In the genomic region with DNA sequence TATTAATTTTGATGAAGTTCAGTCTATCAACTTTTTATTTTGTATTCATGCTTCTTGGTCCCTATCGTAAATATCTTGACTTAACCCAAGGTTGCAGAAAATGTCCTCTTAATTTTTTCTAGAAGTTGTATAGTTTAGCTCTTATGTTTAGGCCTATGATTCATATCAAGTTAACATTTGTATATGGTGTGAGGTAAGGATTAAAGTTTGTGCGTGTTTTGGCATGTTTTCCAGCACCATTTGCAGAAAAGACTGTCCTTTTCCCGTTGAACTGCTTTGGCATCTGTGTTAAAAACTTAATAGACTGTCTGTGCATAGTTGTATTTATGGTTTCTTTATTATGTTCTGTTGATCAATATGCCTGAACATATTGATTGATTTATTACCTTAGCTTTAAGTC, we compare ENCODE assay signal across 20 cellular contexts. TPM values are rescaled to one million over a fixed set of nuclear protein-coding genes. Genes with fewer than 3 reads are reported as not detected.
DNase-seq lines count a peak whose midpoint lies in the region; ATAC-seq and TF ChIP-seq lines count a peak whose summit lies in the region.
"Had no signal": no experiment of that assay in that cellular context is flagged by ENCODE, and none has a peak within 500 bp of the region (broad histone marks: within the 10 kb centered on the region; RNA-seq: fewer than 3 reads in every experiment).

No MANE protein-coding gene starts in this region.

- no peak for ATAC-seq in HG02884 (IDR thresholded peaks at IDR 0.05; ENCODE audit: unreplicated experiment)
- ATAC-seq: A549, GM23338, HCT116 had no signal

- CTCF ChIA-PET in MCF 10A (lab: Yijun Ruan, JAX): no interaction called here
- CTCF ChIA-PET in mammary epithelial cell (lab: Charles Lee; ENCODE audit: low non-redundant PET): no interaction called here

- in situ Hi-C loops in mammary epithelial cell (cut with MboI; ENCODE audit: low sequenced_read_pairs in 2 of 2): no loop called here

- peak; percentile 7 for DNase-seq in MCF 10A (ENCODE audit: unreplicated experiment)
- DNase-seq in breast epithelium (ENCODE audit: low spot score in 2 of 2): no peak
- DNase-seq in mammary epithelial cell: peak; percentile 24
- no peak for DNase-seq in epithelial cell of prostate (ENCODE audit: low read depth, low spot score)
- DNase-seq in OCI-M2 (lab: John Stamatoyannopoulos, UW; ENCODE audit: unreplicated experiment): no peak
- DNase-seq in NCI-H2227 (lab: John Stamatoyannopoulos, UW; ENCODE audit: unreplicated experiment): no peak
- no peak for DNase-seq in lower leg skin (ENCODE audit: low spot score in 2 of 2)
- DNase-seq: AML-193; Caco-2; CD4-positive, alpha-beta T cell; DMS153; DMS79; GDM1; H7 had no signal

- no peak for TF ChIP-seq CTCF in MCF 10A (IDR thresholded peaks at IDR 0.05; ENCODE audit: unreplicated experiment)
- TF ChIP-seq CTCF in breast epithelium (IDR thresholded peaks at IDR 0.05): no peak
- no peak for TF ChIP-seq CTCF in mammary epithelial cell (conservative IDR thresholded peaks at IDR 0.05 in 1 of 2, IDR thresholded peaks at IDR 0.05 in 1 of 2; ENCODE audit: extremely low read depth in 1 of 2, insufficient read depth in 1 of 2, low read depth in 1 of 2, low read length in 2 of 2)
- TF ChIP-seq CTCF in lower leg skin (IDR thresholded peaks at IDR 0.05): no peak

- H2AFZ ChIP-seq in mammary epithelial cell (ENCODE audit: low read depth, low read length): no peak overlapping the region
- H2AFZ ChIP-seq: GM23338 had no signal

- peaks cover 77% of the 10 kb centered on the region for H3K79me2 ChIP-seq in mammary epithelial cell (ENCODE audit: insufficient read depth, low read length)

- H3K27me3 ChIP-seq in breast epithelium (no peaks in the 10 kb centered on the region), mammary epithelial cell (ENCODE audit: insufficient read depth, low read length) (no peaks in the 10 kb centered on the region)

- 67% methylated on average over 3 of the region's 3 CpGs for WGBS in mammary epithelial cell (ENCODE audit: low coverage, missing lambda C conversion rate)
- 70 to 87% methylated on average over 3 of the region's 3 CpGs for WGBS in lower leg skin, 2 donors

- BruUV-seq in MCF 10A (replicated peaks; lab: Mats Ljungman, UMichigan) (no TSS peak), mammary epithelial cell (replicated peaks; lab: Mats Ljungman, UMichigan) (no TSS peak)

- H3K27ac Mint-ChIP-seq in MCF 10A (ENCODE audit: low read depth, unreplicated experiment): no peak overlapping the region
- H3K27ac Mint-ChIP-seq: CD4-positive, alpha-beta T cell; GM23338 had no signal

- H3K4me1 Mint-ChIP-seq in MCF 10A (ENCODE audit: insufficient read depth, unreplicated experiment): peaks cover 22% of the 10 kb centered on the region

- H4K20me1 ChIP-seq in mammary epithelial cell (ENCODE audit: insufficient read depth, low read length): no peaks in the 10 kb centered on the region

- POLR2A ChIA-PET in MCF 10A (lab: Yijun Ruan, JAX): interaction anchor here (0.5 to 2.3 kb wide), 2 partner anchors 42 to 700 kb away, joined by 3 to 6 read pairs; a partner anchor contains a TSS

- no peak for TF ChIP-seq POLR2A in breast epithelium (IDR thresholded peaks at IDR 0.05)
- TF ChIP-seq POLR2A in lower leg skin (IDR thresholded peaks at IDR 0.05): no peak

- peaks cover 11% of the 10 kb centered on the region for H3K36me3 Mint-ChIP-seq in MCF 10A (ENCODE audit: insufficient read depth, unreplicated experiment)

- no peaks in the 10 kb centered on the region for H3K4me1 ChIP-seq in breast epithelium
- H3K4me1 ChIP-seq in mammary epithelial cell (ENCODE audit: insufficient read depth, low read length): peaks cover 1% of the 10 kb centered on the region
- H3K4me1 ChIP-seq: Caco-2 had no signal

- H3K4me3 ChIP-seq in breast epithelium (no peak overlapping the region), mammary epithelial cell (replicated peaks in 1 of 3; ENCODE audit: insufficient read depth in 1 of 3, low read depth in 2 of 3, low read length in 3 of 3) (no peak overlapping the region), lower leg skin (ENCODE audit: low read depth, poor library complexity, severe bottlenecking) (no peak overlapping the region)
- H3K4me3 ChIP-seq: A549, GM23338 had no signal

- no peak overlapping the region for H3K4me3 Mint-ChIP-seq in MCF 10A (ENCODE audit: unreplicated experiment)
- H3K4me3 Mint-ChIP-seq: CD4-positive, alpha-beta T cell; GM23338 had no signal

- intact Hi-C loops in MCF 10A (cut with micrococcal nuclease) (no loop called here), breast epithelium (cut with DNase I; ENCODE audit: low total_unique reads) (no loop called here), mammary epithelial cell (cut with micrococcal nuclease) (no loop called here), lower leg skin (cut with DNase I; ENCODE audit: low total_unique reads) (no loop called here)

- H3K9me3 ChIP-seq in breast epithelium: no peaks in the 10 kb centered on the region
- H3K9me3 ChIP-seq in mammary epithelial cell (replicated peaks; ENCODE audit: insufficient read depth, low read length): peaks cover 2% of the 10 kb centered on the region

- H3K9me3 Mint-ChIP-seq in MCF 10A (ENCODE audit: unreplicated experiment): peaks cover 5% of the 10 kb centered on the region

- H3K4me2 ChIP-seq in mammary epithelial cell (ENCODE audit: insufficient read depth, low read depth, low read length): no peak overlapping the region
- H3K4me2 ChIP-seq: A549, GM23338 had no signal

- H3K27me3 Mint-ChIP-seq in MCF 10A (ENCODE audit: insufficient read depth, unreplicated experiment): no peaks in the 10 kb centered on the region

- dilution Hi-C loops in mammary epithelial cell (cut with HindIII; ENCODE audit: low sequenced_read_pairs): no loop called here

- H3K9ac ChIP-seq in mammary epithelial cell (ENCODE audit: insufficient read depth, low read length): no peak overlapping the region

- H3K27ac ChIP-seq in breast epithelium: no peak overlapping the region
- no peak overlapping the region for H3K27ac ChIP-seq in mammary epithelial cell (ENCODE audit: insufficient read depth, low read depth, low read length)
- peak overlapping the region; percentile 22 for H3K27ac ChIP-seq in epithelial cell of prostate
- H3K27ac ChIP-seq: 22Rv1, A549, C4-2B had no signal

- no peaks in the 10 kb centered on the region for H3K36me3 ChIP-seq in breast epithelium
- no peaks in the 10 kb centered on the region for H3K36me3 ChIP-seq in mammary epithelial cell (ENCODE audit: insufficient read depth, low read length)

RNA-seq across cellular contexts. Expression of a gene that starts 42.3 kb away (rescaled TPM):
- total RNA-seq in MCF 10A (2022) (61.2 and 62.8 TPM in 2 replicates), breast epithelium (100 to 1,000 TPM in 2 of 3 donors, 10 to 100 TPM in 1; 83.4 to 192 (median 145) TPM), mammary epithelial cell (10 to 100 TPM; 54.3 to 55.7 TPM), lower leg skin (100 to 1,000 TPM; 124 to 153 (median 132) TPM)
- polyA plus RNA-seq in mammary epithelial cell: 11.7 TPM
- polyA minus RNA-seq in mammary epithelial cell: 47.2 TPM

RNA-seq across cellular contexts. Expression of a gene that starts 53.4 kb away (rescaled TPM):
- 9.6 and 13.0 TPM in 2 replicates for total RNA-seq in MCF 10A (2022)
- 1 to 10 TPM; 2.9 to 8.2 (median 6.9) TPM for total RNA-seq in breast epithelium
- 1 to 10 TPM; 3.0 to 3.2 TPM for total RNA-seq in mammary epithelial cell
- polyA plus RNA-seq in mammary epithelial cell: 2.5 TPM
- 1.1 TPM for polyA minus RNA-seq in mammary epithelial cell
- 1 to 10 TPM in 3 of 4 donors, under 1 TPM in 1; 0.72 to 1.7 (median 1.5) TPM for total RNA-seq in lower leg skin
- total RNA-seq: CD4-positive, alpha-beta T cell had no signal

Comparison
In these comparisons a context has a peak if more than half of its experiments do, and no peak if none do; other contexts are left out.
1. DNase-seq: peak in MCF 10A (single experiment) and mammary epithelial cell (single experiment); none in breast epithelium (0 of 2), epithelial cell of prostate (single experiment), OCI-M2 (single experiment), NCI-H2227 (single experiment) and lower leg skin (0 of 2).